ENCODE assay signal across 20 cellular contexts in the genomic region with DNA sequence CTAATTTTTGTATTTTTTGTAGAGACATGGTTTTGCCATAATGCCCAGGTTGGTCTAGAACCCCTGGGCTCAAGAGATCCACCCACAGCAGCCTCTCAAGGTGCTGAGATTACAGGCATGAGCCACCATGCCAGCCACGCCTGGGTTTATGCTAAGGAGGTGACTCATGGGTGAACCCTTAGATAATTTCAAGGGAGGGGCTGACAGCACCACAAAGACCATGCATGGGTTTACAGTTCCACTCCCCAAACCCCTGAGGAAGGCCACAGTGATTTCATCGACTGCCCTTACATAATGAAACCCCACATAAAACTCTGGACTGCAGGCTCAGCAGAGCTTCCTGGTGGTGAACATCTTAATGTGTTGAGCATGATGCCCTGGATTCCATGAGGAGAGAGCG. TPM values are rescaled to one million over a fixed set of nuclear protein-coding genes. Genes with fewer than 3 reads are reported as not detected.
DNase-seq lines count a peak whose midpoint lies in the region; ATAC-seq and TF ChIP-seq lines count a peak whose summit lies in the region.
"Had no signal": no experiment of that assay in that cellular context is flagged by ENCODE, and none has a peak within 500 bp of the region (broad histone marks: within the 10 kb centered on the region; RNA-seq: fewer than 3 reads in every experiment).

No MANE protein-coding gene starts in this region.

- H4K20me1 ChIP-seq in GM23338 (replicated peaks; ENCODE audit: insufficient read depth) = no peaks in the 10 kb centered on the region
- H4K20me1 ChIP-seq in neural progenitor cell (ENCODE audit: low read depth) = peaks cover 31% of the 10 kb centered on the region
- H4K20me1 ChIP-seq: BLaER1 had no signal

- H3K9me2 ChIP-seq in GM23338 (ENCODE audit: insufficient read depth) = no peaks in the 10 kb centered on the region

- H3K36me3 Mint-ChIP-seq in GM23338 (ENCODE audit: low read depth) = peaks cover 40% of the 10 kb centered on the region
- H3K36me3 Mint-ChIP-seq in endodermal cell (ENCODE audit: low read depth) = peaks cover 11% of the 10 kb centered on the region
- peaks cover 19% of the 10 kb centered on the region for H3K36me3 Mint-ChIP-seq in neural progenitor cell
- H3K36me3 Mint-ChIP-seq: CD14-positive monocyte; CD4-positive, alpha-beta memory T cell had no signal

- no peak for ATAC-seq in GM23338
- no peak for ATAC-seq in GM21381 (IDR thresholded peaks at IDR 0.05; ENCODE audit: unreplicated experiment)
- ATAC-seq: GM12878 had no signal

- H3K4me1 Mint-ChIP-seq in GM23338 (no peaks in the 10 kb centered on the region), endodermal cell (peaks cover 49% of the 10 kb centered on the region), neural progenitor cell (peaks cover 44% of the 10 kb centered on the region)
- H3K4me1 Mint-ChIP-seq: CD14-positive monocyte; CD4-positive, alpha-beta memory T cell had no signal

- H3F3A ChIP-seq in GM23338 (replicated peaks; ENCODE audit: low read depth) (peaks cover 3% of the 10 kb centered on the region), neural progenitor cell (ENCODE audit: low read depth) (peaks cover 38% of the 10 kb centered on the region)

- H3K9me3 ChIP-seq in HUES6 (ENCODE audit: control insufficient read depth, insufficient read depth, low read depth, low read length) (peaks cover 2% of the 10 kb centered on the region), endodermal cell (ENCODE audit: control insufficient read depth, low read length) (peaks cover 5% of the 10 kb centered on the region), neural progenitor cell (ENCODE audit: low read depth) (no peaks in the 10 kb centered on the region)
- H3K9me3 ChIP-seq: BLaER1, HAP-1 had no signal

- H3K4me3 Mint-ChIP-seq in GM23338 (no peak overlapping the region), endodermal cell (no peak overlapping the region), neural progenitor cell (no peak overlapping the region)
- H3K4me3 Mint-ChIP-seq: CD14-positive monocyte; CD4-positive, alpha-beta memory T cell had no signal

- no peaks in the 10 kb centered on the region for H3K36me3 ChIP-seq in GM23338 (ENCODE audit: insufficient read depth)
- no peaks in the 10 kb centered on the region for H3K36me3 ChIP-seq in HUES6 (ENCODE audit: control insufficient read depth, insufficient read depth, low read length)
- H3K36me3 ChIP-seq in endodermal cell (ENCODE audit: control insufficient read depth, insufficient read depth, low read length) = peaks cover 2% of the 10 kb centered on the region
- H3K36me3 ChIP-seq in neural progenitor cell = no peaks in the 10 kb centered on the region
- H3K36me3 ChIP-seq: BLaER1, HAP-1 had no signal

- H3K27ac Mint-ChIP-seq in GM23338 (no peak overlapping the region), endodermal cell (peak overlapping the region; percentile 11), neural progenitor cell (no peak overlapping the region)
- H3K27ac Mint-ChIP-seq: CD14-positive monocyte; CD4-positive, alpha-beta memory T cell had no signal

- peak overlapping the region; percentile 32 for H3K9ac ChIP-seq in HUES6 (ENCODE audit: low read length)
- no peak overlapping the region for H3K9ac ChIP-seq in endodermal cell (ENCODE audit: extremely low read depth, low read length, poor library complexity, severe bottlenecking)
- H3K9ac ChIP-seq in neural progenitor cell = no peak overlapping the region
- H3K9ac ChIP-seq: BLaER1 had no signal

- H3K79me2 ChIP-seq in GM23338 (replicated peaks; ENCODE audit: insufficient read depth) = peaks cover 28% of the 10 kb centered on the region
- H3K79me2 ChIP-seq in neural progenitor cell (ENCODE audit: low read depth) = no peaks in the 10 kb centered on the region

- H3K4me3 ChIP-seq in GM23338 (no peak overlapping the region), HUES6 (ENCODE audit: low read depth, low read length) (no peak overlapping the region), endodermal cell (ENCODE audit: low read length) (no peak overlapping the region), neural progenitor cell (no peak overlapping the region)
- H3K4me3 ChIP-seq: BLaER1, GM12878, HAP-1 had no signal

- DNase-seq in GM23338 (ENCODE audit: low spot score) = no peak
- no peak for DNase-seq in endodermal cell
- DNase-seq in neural progenitor cell (ENCODE audit: low spot score) = no peak
- DNase-seq in DMS53 treated with DMSO at 0.1 percent for 48 hours (lab: John Stamatoyannopoulos, UW; ENCODE audit: unreplicated experiment) = no peak
- DNase-seq in cerebellum (ENCODE audit: low spot score) = no peak
- DNase-seq: 8988T; CD4-positive, alpha-beta memory T cell; DMS153; DMS79 treated with DMSO at 0.1 percent for 48 hours; EL; GOT3 had no signal

- H3K27ac ChIP-seq in GM23338 (ENCODE audit: low read depth) = no peak overlapping the region
- H3K27ac ChIP-seq in HUES6 (ENCODE audit: low read depth, low read length) = no peak overlapping the region
- H3K27ac ChIP-seq in endodermal cell (ENCODE audit: low read depth, low read length) = no peak overlapping the region
- no peak overlapping the region for H3K27ac ChIP-seq in neural progenitor cell
- H3K27ac ChIP-seq: BLaER1 had no signal

- H3K4me2 ChIP-seq in GM23338 (peak overlapping the region; percentile 31; the same call in 1 of the 2 replicates), neural progenitor cell (peak overlapping the region; percentile 40)
- H3K4me2 ChIP-seq: BLaER1 had no signal

- H3K9me3 Mint-ChIP-seq in GM23338 = peaks cover 98% of the 10 kb centered on the region
- H3K9me3 Mint-ChIP-seq in endodermal cell = peaks cover 8% of the 10 kb centered on the region
- peaks cover 13% of the 10 kb centered on the region for H3K9me3 Mint-ChIP-seq in neural progenitor cell

- peaks cover 4% of the 10 kb centered on the region for H3K27me3 Mint-ChIP-seq in GM23338 (ENCODE audit: insufficient read depth, low read depth, poor library complexity)
- peaks cover 3% of the 10 kb centered on the region for H3K27me3 Mint-ChIP-seq in endodermal cell (ENCODE audit: insufficient read depth)
- H3K27me3 Mint-ChIP-seq in neural progenitor cell (ENCODE audit: insufficient read depth, low read depth) = peaks cover 3% of the 10 kb centered on the region
- H3K27me3 Mint-ChIP-seq: CD4-positive, alpha-beta memory T cell had no signal

- 87 to 100% methylated on average over 1 to 3 of the region's 3 CpGs for WGBS in endodermal cell (ENCODE audit: insufficient coverage in 1 of 2, insufficient read length in 1 of 2), 2 experiments

- TF ChIP-seq CTCF in GM23338 (conservative IDR thresholded peaks at IDR 0.05; ENCODE audit: low read depth in 2 of 2) (no peak), endodermal cell (conservative IDR thresholded peaks at IDR 0.05) (no peak), neural progenitor cell (IDR thresholded peaks at IDR 0.05) (no peak)

- H3K27me3 ChIP-seq in GM23338 (ENCODE audit: insufficient read depth) (no peaks in the 10 kb centered on the region), HUES6 (ENCODE audit: control insufficient read depth, insufficient read depth, low read length) (no peaks in the 10 kb centered on the region), endodermal cell (ENCODE audit: control insufficient read depth, insufficient read depth, low read length, poor library complexity, severe bottlenecking) (no peaks in the 10 kb centered on the region), neural progenitor cell (peaks cover 73% of the 10 kb centered on the region)
- H3K27me3 ChIP-seq: BLaER1 had no signal

- H2AFZ ChIP-seq in GM23338 = no peak overlapping the region
- H2AFZ ChIP-seq in neural progenitor cell (replicated peaks) = no peak overlapping the region

- H3K4me1 ChIP-seq in GM23338 (ENCODE audit: insufficient read depth) = peaks cover 36% of the 10 kb centered on the region
- peaks cover 56% of the 10 kb centered on the region for H3K4me1 ChIP-seq in HUES6 (ENCODE audit: control insufficient read depth, insufficient read depth, low read length)
- peaks cover 17% of the 10 kb centered on the region for H3K4me1 ChIP-seq in endodermal cell (ENCODE audit: control insufficient read depth, insufficient read depth, low read length)
- peaks cover 38% of the 10 kb centered on the region for H3K4me1 ChIP-seq in neural progenitor cell
- H3K4me1 ChIP-seq: BLaER1, HAP-1 had no signal

TF ChIP-seq in GM23338, 12 proteins besides CTCF, POLR2A, EP300 and RAD21 (continues in another document):
- no peak for TF ChIP-seq NANOG (IDR thresholded peaks at IDR 0.05; ENCODE audit: borderline replicate concordance)
- no peak for TF ChIP-seq ZNF114 (CRISPR knock-in tag; IDR thresholded peaks at IDR 0.05)

RNA-seq across cellular contexts. Expression of gene TMEM132D, which starts 33.7 kb away (rescaled TPM):
- 4.7 and 5.3 TPM in 2 replicates for total RNA-seq in GM23338 (2014; rRNA removed; shearing (Covaris generic))
- polyA plus RNA-seq in GM23338 (2016; fragmentation: Nextera tagmentation; extraction: Ambion mirVana) = 0.44 and 0.57 TPM in 2 replicates
- total RNA-seq in endodermal cell (10 to 100 TPM in 1 of 2 donors, 1 to 10 TPM in 1; 4.4 to 14.2 TPM), neural progenitor cell (ENCODE audit: low replicate concordance) (1.0 and 1.1 TPM in 2 replicates), cerebellum (22.0 TPM)
- 2.4 TPM for polyA plus RNA-seq in endodermal cell (2013, experiment 1 of 2)
- polyA plus RNA-seq in endodermal cell (2013, experiment 2 of 2) = 2.7 TPM
- total RNA-seq: A673; CD4-positive, alpha-beta memory T cell; G401 had no signal
- polyA plus RNA-seq: AG04450; CD4-positive, alpha-beta memory T cell had no signal
